ENCODE assay signal across 17 cellular contexts in the genomic region with DNA sequence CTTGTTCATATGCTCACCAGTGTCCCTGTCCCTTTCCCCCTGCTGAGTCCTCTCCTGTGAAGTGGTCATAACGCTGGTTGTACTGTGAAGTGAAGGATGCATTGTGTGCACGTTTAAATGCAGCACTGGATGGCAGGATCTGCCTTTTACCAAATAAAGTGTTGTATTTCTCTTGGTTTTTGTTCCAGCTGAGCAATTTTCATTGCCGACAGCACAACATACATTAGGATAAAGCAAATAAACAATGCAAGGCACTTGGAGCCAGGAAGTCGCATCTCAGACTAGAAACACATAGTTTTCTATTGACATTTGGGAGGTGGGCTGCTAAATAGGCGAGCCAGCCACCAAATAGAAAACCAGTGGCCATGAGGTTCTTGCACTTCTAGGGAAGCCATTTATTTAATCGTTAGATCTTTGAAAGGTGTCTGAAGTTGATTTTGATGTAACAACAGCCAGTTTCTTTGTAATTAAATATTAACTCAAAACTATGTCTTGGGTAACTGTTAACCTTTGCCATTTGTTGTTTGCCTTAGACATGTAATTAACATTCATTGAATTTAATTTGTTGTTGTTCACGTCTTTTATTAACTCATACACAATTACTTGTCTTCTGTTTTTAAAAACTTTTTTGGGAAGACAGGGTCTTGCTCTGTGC.
DNase-seq lines count a peak whose midpoint lies in the region; ATAC-seq and TF ChIP-seq lines count a peak whose summit lies in the region.
"Had no signal": no experiment of that assay in that cellular context is flagged by ENCODE, and none has a peak within 500 bp of the region (broad histone marks: within the 10 kb centered on the region; RNA-seq: fewer than 3 reads in every experiment).

No MANE protein-coding gene starts in this region.

- intact Hi-C loops in right lobe of liver (cut with DNase I) (no loop called here), breast epithelium (cut with DNase I; ENCODE audit: low total_unique reads) (no loop called here)

- TF ChIP-seq CTCF in right lobe of liver (IDR thresholded peaks at IDR 0.05): no peak
- no peak for TF ChIP-seq CTCF in breast epithelium (IDR thresholded peaks at IDR 0.05)

- H3K9me3 ChIP-seq in right lobe of liver (no peaks in the 10 kb centered on the region), breast epithelium (no peaks in the 10 kb centered on the region)
- H3K9me3 ChIP-seq: tibial artery had no signal

- H3K27me3 ChIP-seq in right lobe of liver (no peaks in the 10 kb centered on the region), breast epithelium (no peaks in the 10 kb centered on the region)
- H3K27me3 ChIP-seq: tibial artery had no signal

- H3K4me3 ChIP-seq in right lobe of liver (no peak overlapping the region), breast epithelium (no peak overlapping the region)
- H3K4me3 ChIP-seq: tibial artery had no signal

- WGBS in right lobe of liver (ENCODE audit: insufficient coverage, low coverage, low lambda C conversion rate, missing lambda C conversion rate): 26% methylated on average over 7 of the region's 7 CpGs

- DNase-seq in DMS53 (lab: John Stamatoyannopoulos, UW) (peak; percentile 85), NCI-H128 (lab: John Stamatoyannopoulos, UW; ENCODE audit: unreplicated experiment) (peak; percentile 75), NCI-H526 treated with DMSO at 0.1 percent for 48 hours (lab: John Stamatoyannopoulos, UW) (peak; percentile 80), right lobe of liver (no peak), breast epithelium (ENCODE audit: low spot score in 2 of 2) (no peak), A172 (ENCODE audit: low spot score) (no peak)
- DNase-seq: activated CD8-positive, alpha-beta memory T cell treated with anti-CD3 and anti-CD28 coated beads, Interleukin-2, amount 10 ng/mL, durations not matched to agents 7 days and 5 days; activated gamma-delta T cell; amygdala; effector memory CD8-positive, alpha-beta T cell; NCI-H1436; stimulated activated naive B cell treated with anti-CD40 and anti-IgM and Interleukin-4, amounts not matched to agents 10 μg/mL and 1 μg/mL and 100 μg/mL, for 72 hours; tibial artery had no signal

- ATAC-seq in right lobe of liver (peak; percentile 29 to 76 (median 54)), GM21717 (IDR thresholded peaks at IDR 0.05; ENCODE audit: unreplicated experiment) (no peak), HG02642 (IDR thresholded peaks at IDR 0.05; ENCODE audit: poor library complexity, unreplicated experiment) (no peak)
- ATAC-seq: activated CD8-positive, alpha-beta memory T cell treated with anti-CD3 and anti-CD28 coated beads, Interleukin-2, amount 10 ng/mL, durations not matched to agents 7 days and 5 days; effector memory CD8-positive, alpha-beta T cell; stimulated activated naive B cell treated with anti-CD40 and anti-IgM and Interleukin-4, amounts not matched to agents 10 μg/mL and 1 μg/mL and 100 μg/mL, for 72 hours had no signal

- H3K4me1 ChIP-seq in right lobe of liver: peaks cover 0 to 24% (median 8%) of the 10 kb centered on the region in 4 donors
- peaks cover 0 to 8% of the 10 kb centered on the region in 2 donors for H3K4me1 ChIP-seq in breast epithelium

- peaks cover 0 to 14% (median 4%) of the 10 kb centered on the region in 4 donors for H3K36me3 ChIP-seq in right lobe of liver
- H3K36me3 ChIP-seq in breast epithelium: no peaks in the 10 kb centered on the region
- H3K36me3 ChIP-seq: tibial artery had no signal

- H3K27ac ChIP-seq in right lobe of liver (peak overlapping the region in 1 of 3 donors; percentile 40), breast epithelium (no peak overlapping the region)
- H3K27ac ChIP-seq: HL-60, KMS-11, tibial artery had no signal

- no peak for TF ChIP-seq POLR2A in right lobe of liver (IDR thresholded peaks at IDR 0.05)
- TF ChIP-seq POLR2A in breast epithelium (IDR thresholded peaks at IDR 0.05): no peak

Comparison
In these comparisons a context has a peak if more than half of its experiments do, and no peak if none do; other contexts are left out.
1. DNase-seq: peak in DMS53 (single experiment), NCI-H128 (single experiment) and NCI-H526 treated with DMSO at 0.1 percent for 48 hours (single experiment); none in right lobe of liver (0 of 3), breast epithelium (0 of 2) and A172 (single experiment).
2. ATAC-seq: peak in right lobe of liver (4 of 4); none in GM21717 (single experiment) and HG02642 (single experiment).